In the genomic region with DNA sequence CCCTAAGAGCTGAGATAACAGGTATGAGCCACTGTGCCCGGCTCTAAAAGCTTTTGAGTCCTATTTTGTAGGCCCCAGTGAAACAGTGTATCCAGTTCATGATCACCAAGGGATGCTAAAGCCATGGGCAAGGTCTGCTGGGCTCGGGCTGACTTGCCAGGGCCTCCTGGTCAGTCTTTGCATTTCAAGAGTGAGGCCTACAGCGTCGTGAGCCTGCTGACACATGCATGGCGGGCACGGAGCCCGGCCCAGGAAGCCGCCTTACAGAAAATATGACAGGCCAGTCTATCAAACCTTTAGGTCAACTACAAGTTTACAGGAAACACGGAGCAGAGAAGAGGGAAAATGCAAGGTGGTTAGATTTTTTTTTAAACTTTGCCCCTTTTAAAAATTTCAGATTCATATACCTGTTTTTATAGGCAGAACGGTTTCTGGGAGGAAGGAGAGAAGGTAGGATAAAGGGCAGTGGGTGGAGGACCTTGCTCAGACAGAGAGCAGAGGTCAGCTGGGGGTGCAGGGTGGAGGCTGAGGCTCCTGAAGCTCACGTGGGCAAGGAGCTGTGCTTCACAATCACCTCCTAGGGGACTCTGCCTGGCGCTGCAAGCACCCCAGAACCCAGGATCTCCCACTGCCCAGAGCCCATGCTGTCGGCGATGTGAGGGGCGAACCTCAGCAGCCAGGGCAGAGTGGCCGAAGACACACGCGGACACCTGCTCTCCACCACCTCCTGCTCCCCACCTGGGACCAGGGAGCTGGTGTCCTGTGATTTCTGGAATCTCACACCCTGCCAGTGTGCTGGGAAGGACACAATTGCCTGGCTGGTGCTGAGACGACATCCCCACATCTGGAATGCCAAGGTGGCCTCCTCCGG, we compare ENCODE assay signal across 17 cellular contexts.
"Had no signal": no experiment of that assay in that cellular context is flagged by ENCODE, and none has a peak within 500 bp of the region (broad histone marks: within the 10 kb centered on the region; RNA-seq: fewer than 3 reads in every experiment).

No MANE protein-coding gene starts in this region.

- DNase-seq: activated CD4-positive, alpha-beta T cell treated with anti-CD3 and anti-CD28 coated beads for 36 hours; activated CD4-positive, alpha-beta T cell treated with anti-CD3 and anti-CD28 coated beads, Interleukin-2, amount 50 U/mL, for 48 hours; activated gamma-delta T cell treated with Interleukin-2 at 50 U/mL for 16 hours; activated T-cell treated with anti-CD3 and anti-CD28 coated beads for 4 hours; effector CD8-positive, alpha-beta T cell; heart left ventricle; stimulated activated naive CD8-positive, alpha-beta T cell treated with anti-CD3 and anti-CD28 coated beads, Interleukin-15, amount 100 ng/mL, for 72 hours; trophoblast cell had no signal

- H3K4me3 Mint-ChIP-seq: activated CD4-positive, alpha-beta T cell treated with anti-CD3 and anti-CD28 coated beads for 36 hours; activated T-helper 1 cell treated with anti-CD3 and anti-CD28 coated beads, Interleukin-12 subunit alpha, Interleukin-12 subunit beta, Interleukin-2, Interleukin-4 antibody, amounts not matched to agents 30 ng/mL and 10 ng/mL and 1 ng/mL, durations not matched to agents 14 hours and 24 hours and 36 hours; dendritic cell treated with granulocyte-macrophage colony-stimulating factor and Interleukin-4, amounts not matched to agents 40 ng/mL and 50 ng/mL, for 4 days; memory B cell; natural killer cell treated with Interleukin-12 subunit alpha and Interleukin-12 subunit beta and Interleukin-15 and Interleukin-18, amount 100 ng/mL, for 72 hours; stimulated activated naive CD8-positive, alpha-beta T cell treated with anti-CD3 and anti-CD28 coated beads, Interleukin-15, amount 100 ng/mL, for 72 hours; T-helper 2 cell treated with Interferon-gamma antibody and Interleukin-4, amounts not matched to agents 5 μg/mL and 100 μg/mL, for 36 hours had no signal

- H3K36me3 ChIP-seq: esophagus muscularis mucosa, gastroesophageal sphincter, heart left ventricle, suprapubic skin, vagina had no signal

- H3K36me3 Mint-ChIP-seq: memory B cell; natural killer cell treated with Interleukin-12 subunit alpha and Interleukin-12 subunit beta and Interleukin-15 and Interleukin-18, amount 100 ng/mL, for 72 hours had no signal

- H3K4me1 ChIP-seq: gastroesophageal sphincter, suprapubic skin, vagina had no signal

- H3K9me3 Mint-ChIP-seq: natural killer cell treated with Interleukin-12 subunit alpha and Interleukin-12 subunit beta and Interleukin-15 and Interleukin-18, amount 100 ng/mL, for 72 hours had no signal

- H3K27me3 Mint-ChIP-seq: activated CD4-positive, alpha-beta T cell treated with anti-CD3 and anti-CD28 coated beads for 36 hours; memory B cell; natural killer cell treated with Interleukin-12 subunit alpha and Interleukin-12 subunit beta and Interleukin-15 and Interleukin-18, amount 100 ng/mL, for 72 hours; stimulated activated naive CD8-positive, alpha-beta T cell treated with anti-CD3 and anti-CD28 coated beads, Interleukin-15, amount 100 ng/mL, for 72 hours had no signal

- H3K4me1 Mint-ChIP-seq: activated CD4-positive, alpha-beta T cell treated with anti-CD3 and anti-CD28 coated beads for 36 hours had no signal

- ATAC-seq: gastroesophageal sphincter, heart left ventricle had no signal

- H3K27ac ChIP-seq: esophagus muscularis mucosa, gastroesophageal sphincter, heart left ventricle, suprapubic skin, vagina had no signal

- H3K4me3 ChIP-seq: esophagus muscularis mucosa, gastroesophageal sphincter, heart left ventricle, suprapubic skin, vagina had no signal

- H3K27me3 ChIP-seq: esophagus muscularis mucosa, gastroesophageal sphincter, heart left ventricle, suprapubic skin, vagina had no signal

- H3K9me3 ChIP-seq: esophagus muscularis mucosa, gastroesophageal sphincter, suprapubic skin, vagina had no signal

- H3K27ac Mint-ChIP-seq: activated CD4-positive, alpha-beta T cell treated with anti-CD3 and anti-CD28 coated beads for 36 hours; activated T-helper 1 cell treated with anti-CD3 and anti-CD28 coated beads, Interleukin-12 subunit alpha, Interleukin-12 subunit beta, Interleukin-2, Interleukin-4 antibody, amounts not matched to agents 30 ng/mL and 10 ng/mL and 1 ng/mL, durations not matched to agents 14 hours and 24 hours and 36 hours; dendritic cell treated with granulocyte-macrophage colony-stimulating factor and Interleukin-4, amounts not matched to agents 40 ng/mL and 50 ng/mL, for 4 days; memory B cell; natural killer cell treated with Interleukin-12 subunit alpha and Interleukin-12 subunit beta and Interleukin-15 and Interleukin-18, amount 100 ng/mL, for 72 hours; T-helper 2 cell treated with Interferon-gamma antibody and Interleukin-4, amounts not matched to agents 5 μg/mL and 100 μg/mL, for 36 hours had no signal
